ENCODE assay signal across 15 cellular contexts in the genomic region with DNA sequence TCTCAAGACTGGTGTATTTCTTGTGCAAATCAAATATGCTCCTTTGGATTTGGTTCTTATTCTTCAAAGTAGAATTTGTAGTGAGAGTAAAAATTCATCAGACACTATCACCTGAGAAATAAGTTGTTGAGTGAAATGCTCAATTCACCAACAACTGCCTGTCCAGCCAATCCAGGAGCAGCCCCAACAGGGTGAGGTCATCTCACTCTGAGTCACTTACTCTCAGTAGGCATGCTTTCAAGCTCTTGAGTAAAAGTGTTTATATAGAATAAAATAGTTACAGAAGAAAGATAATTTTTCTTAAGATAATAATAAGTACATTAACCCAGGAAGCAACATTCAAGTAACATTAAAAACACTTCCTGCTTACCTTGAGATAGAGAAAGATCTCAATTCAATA.
"Had no signal": no experiment of that assay in that cellular context is flagged by ENCODE, and none has a peak within 500 bp of the region (broad histone marks: within the 10 kb centered on the region; RNA-seq: fewer than 3 reads in every experiment).

No MANE protein-coding gene starts in this region.

- H3K36me3 ChIP-seq: ascending aorta, esophagus squamous epithelium, heart right ventricle, left ventricle myocardium inferior, tibial artery, vagina had no signal

- H3K4me3 Mint-ChIP-seq: nephron progenitor cell had no signal

- ATAC-seq: heart right ventricle had no signal

- H3K9me3 ChIP-seq: ascending aorta, esophagus squamous epithelium, heart right ventricle, left ventricle myocardium inferior, tibial artery, vagina had no signal

- H3K27me3 ChIP-seq: ascending aorta, esophagus squamous epithelium, tibial artery, vagina had no signal

- H3K4me1 ChIP-seq: ascending aorta, esophagus squamous epithelium, heart right ventricle, left ventricle myocardium inferior, tibial artery, vagina had no signal

- H3K27ac ChIP-seq: ascending aorta, esophagus squamous epithelium, heart right ventricle, left ventricle myocardium inferior, tibial artery, vagina had no signal

- FAIRE-seq: colon, frontal cortex, islet of Langerhans had no signal

- H3K9me3 Mint-ChIP-seq: nephron progenitor cell had no signal

- DNase-seq: activated CD4-positive, alpha-beta T cell treated with anti-CD3 and anti-CD28 coated beads for 4 hours; activated effector memory CD4-positive, alpha-beta T cell treated with anti-CD3 and anti-CD28 coated beads, Interleukin-2, amount 50 U/mL, for 16 hours; activated T-cell treated with anti-CD3 and anti-CD28 coated beads, Interleukin-2, amount 50 U/mL, for 1 hour; esophagus squamous epithelium; heart right ventricle; left ventricle myocardium inferior; mesenchymal stem cell; nephron progenitor cell; T1000; tibial artery had no signal

- H3K4me3 ChIP-seq: ascending aorta, esophagus squamous epithelium, heart right ventricle, left ventricle myocardium inferior, tibial artery, vagina had no signal
